Comparison of ENCODE assay signal across 1 cellular context in the genomic region with DNA sequence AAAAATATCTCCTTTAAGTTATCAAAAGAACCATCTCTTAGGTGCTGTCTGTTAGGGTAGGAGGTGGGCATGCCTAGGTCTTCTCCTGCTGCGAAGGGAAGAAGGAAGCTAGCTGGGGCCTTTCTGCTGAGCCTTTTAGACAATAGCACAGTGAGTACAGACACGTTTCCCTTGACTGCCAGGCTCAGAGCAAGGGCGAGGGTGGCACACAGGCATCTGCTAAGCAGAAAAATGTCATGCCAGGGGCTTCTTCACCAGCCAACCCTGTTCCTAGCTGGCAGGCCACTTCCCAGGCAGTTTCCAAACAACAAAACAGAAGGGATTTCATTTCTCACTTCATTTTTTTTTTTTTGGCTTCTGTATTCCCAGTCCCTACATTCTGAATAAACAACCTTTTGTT.
TF ChIP-seq lines count a peak whose summit lies in the region.

No MANE protein-coding gene starts in this region.

TF ChIP-seq in H1, 55 proteins besides CTCF, POLR2A, EP300 and RAD21 (continued from another document):
- TF ChIP-seq, protein P1, sequence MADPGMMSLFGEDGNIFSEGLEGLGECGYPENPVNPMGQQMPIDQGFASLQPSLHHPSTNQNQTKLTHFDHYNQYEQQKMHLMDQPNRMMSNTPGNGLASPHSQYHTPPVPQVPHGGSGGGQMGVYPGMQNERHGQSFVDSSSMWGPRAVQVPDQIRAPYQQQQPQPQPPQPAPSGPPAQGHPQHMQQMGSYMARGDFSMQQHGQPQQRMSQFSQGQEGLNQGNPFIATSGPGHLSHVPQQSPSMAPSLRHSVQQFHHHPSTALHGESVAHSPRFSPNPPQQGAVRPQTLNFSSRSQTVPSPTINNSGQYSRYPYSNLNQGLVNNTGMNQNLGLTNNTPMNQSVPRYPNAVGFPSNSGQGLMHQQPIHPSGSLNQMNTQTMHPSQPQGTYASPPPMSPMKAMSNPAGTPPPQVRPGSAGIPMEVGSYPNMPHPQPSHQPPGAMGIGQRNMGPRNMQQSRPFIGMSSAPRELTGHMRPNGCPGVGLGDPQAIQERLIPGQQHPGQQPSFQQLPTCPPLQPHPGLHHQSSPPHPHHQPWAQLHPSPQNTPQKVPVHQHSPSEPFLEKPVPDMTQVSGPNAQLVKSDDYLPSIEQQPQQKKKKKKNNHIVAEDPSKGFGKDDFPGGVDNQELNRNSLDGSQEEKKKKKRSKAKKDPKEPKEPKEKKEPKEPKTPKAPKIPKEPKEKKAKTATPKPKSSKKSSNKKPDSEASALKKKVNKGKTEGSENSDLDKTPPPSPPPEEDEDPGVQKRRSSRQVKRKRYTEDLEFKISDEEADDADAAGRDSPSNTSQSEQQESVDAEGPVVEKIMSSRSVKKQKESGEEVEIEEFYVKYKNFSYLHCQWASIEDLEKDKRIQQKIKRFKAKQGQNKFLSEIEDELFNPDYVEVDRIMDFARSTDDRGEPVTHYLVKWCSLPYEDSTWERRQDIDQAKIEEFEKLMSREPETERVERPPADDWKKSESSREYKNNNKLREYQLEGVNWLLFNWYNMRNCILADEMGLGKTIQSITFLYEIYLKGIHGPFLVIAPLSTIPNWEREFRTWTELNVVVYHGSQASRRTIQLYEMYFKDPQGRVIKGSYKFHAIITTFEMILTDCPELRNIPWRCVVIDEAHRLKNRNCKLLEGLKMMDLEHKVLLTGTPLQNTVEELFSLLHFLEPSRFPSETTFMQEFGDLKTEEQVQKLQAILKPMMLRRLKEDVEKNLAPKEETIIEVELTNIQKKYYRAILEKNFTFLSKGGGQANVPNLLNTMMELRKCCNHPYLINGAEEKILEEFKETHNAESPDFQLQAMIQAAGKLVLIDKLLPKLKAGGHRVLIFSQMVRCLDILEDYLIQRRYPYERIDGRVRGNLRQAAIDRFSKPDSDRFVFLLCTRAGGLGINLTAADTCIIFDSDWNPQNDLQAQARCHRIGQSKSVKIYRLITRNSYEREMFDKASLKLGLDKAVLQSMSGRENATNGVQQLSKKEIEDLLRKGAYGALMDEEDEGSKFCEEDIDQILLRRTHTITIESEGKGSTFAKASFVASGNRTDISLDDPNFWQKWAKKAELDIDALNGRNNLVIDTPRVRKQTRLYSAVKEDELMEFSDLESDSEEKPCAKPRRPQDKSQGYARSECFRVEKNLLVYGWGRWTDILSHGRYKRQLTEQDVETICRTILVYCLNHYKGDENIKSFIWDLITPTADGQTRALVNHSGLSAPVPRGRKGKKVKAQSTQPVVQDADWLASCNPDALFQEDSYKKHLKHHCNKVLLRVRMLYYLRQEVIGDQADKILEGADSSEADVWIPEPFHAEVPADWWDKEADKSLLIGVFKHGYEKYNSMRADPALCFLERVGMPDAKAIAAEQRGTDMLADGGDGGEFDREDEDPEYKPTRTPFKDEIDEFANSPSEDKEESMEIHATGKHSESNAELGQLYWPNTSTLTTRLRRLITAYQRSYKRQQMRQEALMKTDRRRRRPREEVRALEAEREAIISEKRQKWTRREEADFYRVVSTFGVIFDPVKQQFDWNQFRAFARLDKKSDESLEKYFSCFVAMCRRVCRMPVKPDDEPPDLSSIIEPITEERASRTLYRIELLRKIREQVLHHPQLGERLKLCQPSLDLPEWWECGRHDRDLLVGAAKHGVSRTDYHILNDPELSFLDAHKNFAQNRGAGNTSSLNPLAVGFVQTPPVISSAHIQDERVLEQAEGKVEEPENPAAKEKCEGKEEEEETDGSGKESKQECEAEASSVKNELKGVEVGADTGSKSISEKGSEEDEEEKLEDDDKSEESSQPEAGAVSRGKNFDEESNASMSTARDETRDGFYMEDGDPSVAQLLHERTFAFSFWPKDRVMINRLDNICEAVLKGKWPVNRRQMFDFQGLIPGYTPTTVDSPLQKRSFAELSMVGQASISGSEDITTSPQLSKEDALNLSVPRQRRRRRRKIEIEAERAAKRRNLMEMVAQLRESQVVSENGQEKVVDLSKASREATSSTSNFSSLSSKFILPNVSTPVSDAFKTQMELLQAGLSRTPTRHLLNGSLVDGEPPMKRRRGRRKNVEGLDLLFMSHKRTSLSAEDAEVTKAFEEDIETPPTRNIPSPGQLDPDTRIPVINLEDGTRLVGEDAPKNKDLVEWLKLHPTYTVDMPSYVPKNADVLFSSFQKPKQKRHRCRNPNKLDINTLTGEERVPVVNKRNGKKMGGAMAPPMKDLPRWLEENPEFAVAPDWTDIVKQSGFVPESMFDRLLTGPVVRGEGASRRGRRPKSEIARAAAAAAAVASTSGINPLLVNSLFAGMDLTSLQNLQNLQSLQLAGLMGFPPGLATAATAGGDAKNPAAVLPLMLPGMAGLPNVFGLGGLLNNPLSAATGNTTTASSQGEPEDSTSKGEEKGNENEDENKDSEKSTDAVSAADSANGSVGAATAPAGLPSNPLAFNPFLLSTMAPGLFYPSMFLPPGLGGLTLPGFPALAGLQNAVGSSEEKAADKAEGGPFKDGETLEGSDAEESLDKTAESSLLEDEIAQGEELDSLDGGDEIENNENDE (IDR thresholded peaks at IDR 0.05; ENCODE audit: insufficient replicate concordance, low read length) = no peak
- TF ChIP-seq HDAC6 (IDR thresholded peaks at IDR 0.05; ENCODE audit: low read depth, low read length) (no peak), BACH1 (IDR thresholded peaks at IDR 0.05; ENCODE audit: low read length) (no peak), TCF12 (IDR thresholded peaks at IDR 0.05; ENCODE audit: low read depth, low read length) (no peak)
- TF ChIP-seq, protein P2, sequence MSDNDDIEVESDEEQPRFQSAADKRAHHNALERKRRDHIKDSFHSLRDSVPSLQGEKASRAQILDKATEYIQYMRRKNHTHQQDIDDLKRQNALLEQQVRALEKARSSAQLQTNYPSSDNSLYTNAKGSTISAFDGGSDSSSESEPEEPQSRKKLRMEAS (IDR thresholded peaks at IDR 0.05) = no peak
